8 cellular contexts compared by ENCODE assay signal in genomic region chr2:20012282-20013060, GRCh38. TPM values are rescaled to one million over a fixed set of nuclear protein-coding genes. Genes with fewer than 3 reads are reported as not detected.
DNase-seq lines count a peak whose midpoint lies in the region; ATAC-seq lines count a peak whose summit lies in the region.

Gene MATN3, minus strand, starts transcription at chr2:20012668. Its CDS starts 37 bp downstream, at chr2:20012631.

- H3K36me3 ChIP-seq in stomach smooth muscle (ENCODE audit: control insufficient read depth in 2 of 2, insufficient read depth in 2 of 2, low read length in 2 of 2), result no peaks in the 10 kb centered on the region

- H3K27ac Mint-ChIP-seq in central memory CD8-positive, alpha-beta T cell (ENCODE audit: low read depth), result no peak within 1 kb of the TSS

- peak within 1 kb of the TSS; percentile 65 for H3K4me3 Mint-ChIP-seq in central memory CD8-positive, alpha-beta T cell

- H3K9me3 ChIP-seq in stomach smooth muscle (ENCODE audit: control insufficient read depth in 2 of 2, low read length in 2 of 2), result no peaks in the 10 kb centered on the region

- H3K4me1 ChIP-seq in stomach smooth muscle (ENCODE audit: control insufficient read depth, insufficient read depth, low read length), result peaks cover 12% of the 10 kb centered on the region

- H3K9me3 Mint-ChIP-seq in central memory CD8-positive, alpha-beta T cell, result no peaks in the 10 kb centered on the region

- ATAC-seq in central memory CD8-positive, alpha-beta T cell (replicated peaks; ENCODE audit: extremely low read depth, poor library complexity, severe bottlenecking), result no peak
- ATAC-seq in left lobe of liver (peak; percentile 84), GM19328 (IDR thresholded peaks at IDR 0.05; ENCODE audit: unreplicated experiment) (no peak), HG03196 (IDR thresholded peaks at IDR 0.05; ENCODE audit: unreplicated experiment) (no peak)

- peak within 1 kb of the TSS; percentile 57 to 60 for H3K9ac ChIP-seq in stomach smooth muscle (ENCODE audit: low read length in 2 of 2)

- H3K27me3 Mint-ChIP-seq in central memory CD8-positive, alpha-beta T cell, result peaks cover 68% of the 10 kb centered on the region

- peak; percentile 51 for DNase-seq in EL
- DNase-seq in LoVo (ENCODE audit: low spot score), result peak; percentile 67
- DNase-seq in central memory CD8-positive, alpha-beta T cell (ENCODE audit: low spot score in 2 of 2), result no peak
- DNase-seq in left lobe of liver (ENCODE audit: low spot score), result no peak
- no peak for DNase-seq in NCI-H2196 treated with DMSO at 0.1 percent for 48 hours (lab: John Stamatoyannopoulos, UW; ENCODE audit: unreplicated experiment)

- H3K4me3 ChIP-seq in stomach smooth muscle (ENCODE audit: low read length in 2 of 2), result peak within 1 kb of the TSS; percentile 49 to 74

- no peaks in the 10 kb centered on the region for H3K36me3 Mint-ChIP-seq in central memory CD8-positive, alpha-beta T cell (ENCODE audit: insufficient read depth)

- H3K4me1 Mint-ChIP-seq in central memory CD8-positive, alpha-beta T cell, result peaks cover 6% of the 10 kb centered on the region

- H3K27ac ChIP-seq in stomach smooth muscle (ENCODE audit: low read length), result peak within 1 kb of the TSS; percentile 53

- peaks cover 4 to 14% of the 10 kb centered on the region in 2 donors for H3K27me3 ChIP-seq in stomach smooth muscle (ENCODE audit: control insufficient read depth in 1 of 2, insufficient read depth in 2 of 2, low read length in 2 of 2)

RNA-seq across cellular contexts. Expression of gene MATN3, which starts in this region (rescaled TPM):
- 0.08 TPM for total RNA-seq in left lobe of liver

Comparison
In these comparisons a context has a peak if more than half of its experiments do, and no peak if none do; other contexts are left out.
1. Peak in ATAC-seq in left lobe of liver; RNA of the gene not detected or under 1 TPM.
2. DNase-seq: peak in EL (single experiment) and LoVo (single experiment); none in central memory CD8-positive, alpha-beta T cell (0 of 2), left lobe of liver (single experiment) and NCI-H2196 treated with DMSO at 0.1 percent for 48 hours (single experiment).